Comparison of ENCODE assay signal across 1 cellular context in the genomic region with DNA sequence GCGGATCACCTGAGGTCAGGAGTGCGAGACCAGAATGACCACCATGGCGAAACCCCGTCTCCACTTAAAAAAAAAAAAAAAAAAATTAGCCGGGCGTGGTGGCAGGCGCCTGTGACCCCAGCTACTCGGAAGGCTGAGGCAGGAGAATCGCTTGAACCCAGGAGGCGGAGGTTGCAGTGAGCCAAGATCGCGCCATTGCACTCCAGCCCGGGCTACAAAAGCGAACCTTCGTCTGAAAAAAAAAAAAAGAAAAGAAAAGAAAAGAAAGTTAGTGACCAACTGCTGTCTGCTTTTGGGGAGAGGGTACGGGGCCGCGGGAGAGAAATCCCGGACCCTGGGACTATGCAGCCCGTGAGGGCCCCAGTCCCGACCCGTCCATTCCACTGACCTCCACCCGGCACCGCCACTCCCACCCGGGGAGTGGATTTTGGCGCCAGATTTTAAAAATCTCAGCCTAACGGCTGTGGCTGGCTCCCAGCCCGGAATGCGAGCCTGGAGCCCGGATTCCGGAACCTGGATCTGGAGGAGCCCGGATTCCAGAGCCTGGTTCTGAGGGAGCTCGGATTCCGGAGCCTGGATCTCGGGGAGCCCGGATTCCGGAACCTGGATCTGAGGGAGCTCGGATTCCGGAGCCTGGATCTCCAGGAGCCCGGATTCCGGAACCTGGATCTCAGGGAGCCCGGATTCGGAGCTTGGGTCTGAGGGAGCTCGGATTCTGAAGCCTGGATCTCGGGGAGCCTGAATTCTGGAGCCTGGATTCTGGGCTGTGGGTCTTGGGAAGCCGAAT.
A peak's percentile ranks its signal among the peaks of the same experiment; 100 is the strongest.
TF ChIP-seq lines count a peak whose summit lies in the region.

No MANE protein-coding gene starts in this region.

TF ChIP-seq in HEK293, 187 proteins besides CTCF, POLR2A, EP300 and RAD21 (continued from another document and continues in another):
- TF ChIP-seq ZNF274 (IDR thresholded peaks at IDR 0.05; ENCODE audit: low read length) (no peak), ZNF274 (tag by site-specific recombination; IDR thresholded peaks at IDR 0.05; ENCODE audit: borderline replicate concordance) (no peak), PRDM1 (tag by site-specific recombination; IDR thresholded peaks at IDR 0.05) (no peak), ZNF514 (tag by site-specific recombination; IDR thresholded peaks at IDR 0.05) (no peak), OVOL3 (tag by site-specific recombination; IDR thresholded peaks at IDR 0.05) (peak; percentile 43; the same call in 1 of the 2 replicates), GLI2 (tag by site-specific recombination; IDR thresholded peaks at IDR 0.05; ENCODE audit: borderline replicate concordance, low read depth) (peak; percentile 62; the same call in 1 of the 2 replicates), ZNF324 (tag by site-specific recombination; IDR thresholded peaks at IDR 0.05) (peak; percentile 95), ZNF654 (tag by site-specific recombination; IDR thresholded peaks at IDR 0.05; ENCODE audit: low read depth) (peak; percentile 17; the same call in 1 of the 2 replicates), SCRT1 (tag by site-specific recombination; IDR thresholded peaks at IDR 0.05; ENCODE audit: borderline replicate concordance) (no peak), MZF1 (tag by site-specific recombination; IDR thresholded peaks at IDR 0.05; ENCODE audit: borderline replicate concordance) (no peak), ZNF830 (tag by site-specific recombination; IDR thresholded peaks at IDR 0.05; ENCODE audit: low read depth) (no peak), ZNF169 (tag by site-specific recombination; IDR thresholded peaks at IDR 0.05) (no peak), ZNF133 (tag by site-specific recombination; IDR thresholded peaks at IDR 0.05) (no peak), ZNF555 (tag by site-specific recombination; conservative IDR thresholded peaks at IDR 0.05) (no peak), WT1 (tag by site-specific recombination; IDR thresholded peaks at IDR 0.05) (peak; percentile 54), ZNF776 (tag by site-specific recombination; IDR thresholded peaks at IDR 0.05; ENCODE audit: borderline replicate concordance) (no peak), ZEB2 (tag by site-specific recombination; IDR thresholded peaks at IDR 0.05) (peak; percentile 97), SP7 (tag by site-specific recombination; IDR thresholded peaks at IDR 0.05) (peak; percentile 86), ZNF624 (tag by site-specific recombination; IDR thresholded peaks at IDR 0.05) (no peak), ZNF501 (tag by site-specific recombination; IDR thresholded peaks at IDR 0.05) (peak; percentile 66), ZBTB1 (tag by site-specific recombination; IDR thresholded peaks at IDR 0.05) (no peak), TRIM28 (IDR thresholded peaks at IDR 0.05; ENCODE audit: borderline replicate concordance, low read length) (no peak), ZIC2 (tag by site-specific recombination; IDR thresholded peaks at IDR 0.05) (no peak), HOXD13 (CRISPR knock-in tag; IDR thresholded peaks at IDR 0.05; ENCODE audit: borderline replicate concordance) (no peak), ZNF138 (tag by site-specific recombination; IDR thresholded peaks at IDR 0.05; ENCODE audit: borderline replicate concordance) (no peak), ZNF433 (tag by site-specific recombination; IDR thresholded peaks at IDR 0.05; ENCODE audit: low read depth) (no peak), ZNF549 (tag by site-specific recombination; IDR thresholded peaks at IDR 0.05) (no peak), ZNF48 (tag by site-specific recombination; IDR thresholded peaks at IDR 0.05) (no peak), YY2 (tag by site-specific recombination; IDR thresholded peaks at IDR 0.05) (no peak), ZNF112 (tag by site-specific recombination; IDR thresholded peaks at IDR 0.05) (no peak), ZBTB8A (tag by site-specific recombination; IDR thresholded peaks at IDR 0.05) (peak; percentile 92), ZNF561 (tag by site-specific recombination; IDR thresholded peaks at IDR 0.05; ENCODE audit: borderline replicate concordance) (peak; percentile 87), ZNF2 (tag by site-specific recombination; IDR thresholded peaks at IDR 0.05) (peak; percentile 59; the same call in 1 of the 2 replicates), KLF1 (tag by site-specific recombination; IDR thresholded peaks at IDR 0.05) (peak; percentile 41), SALL2 (tag by site-specific recombination; IDR thresholded peaks at IDR 0.05; ENCODE audit: borderline replicate concordance) (no peak), ZNF600 (tag by site-specific recombination; IDR thresholded peaks at IDR 0.05) (peak; percentile 59), ZNF629 (tag by site-specific recombination; IDR thresholded peaks at IDR 0.05) (peak; percentile 83), HOXC10 (CRISPR knock-in tag; IDR thresholded peaks at IDR 0.05) (no peak), ZNF239 (tag by site-specific recombination; IDR thresholded peaks at IDR 0.05) (no peak), ZNF423 (tag by site-specific recombination; IDR thresholded peaks at IDR 0.05) (no peak), ZBTB20 (tag by site-specific recombination; IDR thresholded peaks at IDR 0.05) (peak; percentile 56), BCL11A (tag by site-specific recombination; IDR thresholded peaks at IDR 0.05; ENCODE audit: low read depth) (0 out of 2 replicates have a peak, but pooled peaks have one; percentile 13), ZSCAN16 (tag by site-specific recombination; IDR thresholded peaks at IDR 0.05) (no peak), ZNF37A (tag by site-specific recombination; IDR thresholded peaks at IDR 0.05) (0 out of 2 replicates have a peak, but pooled peaks have one; percentile 43)
- TF ChIP-seq, protein P1, sequence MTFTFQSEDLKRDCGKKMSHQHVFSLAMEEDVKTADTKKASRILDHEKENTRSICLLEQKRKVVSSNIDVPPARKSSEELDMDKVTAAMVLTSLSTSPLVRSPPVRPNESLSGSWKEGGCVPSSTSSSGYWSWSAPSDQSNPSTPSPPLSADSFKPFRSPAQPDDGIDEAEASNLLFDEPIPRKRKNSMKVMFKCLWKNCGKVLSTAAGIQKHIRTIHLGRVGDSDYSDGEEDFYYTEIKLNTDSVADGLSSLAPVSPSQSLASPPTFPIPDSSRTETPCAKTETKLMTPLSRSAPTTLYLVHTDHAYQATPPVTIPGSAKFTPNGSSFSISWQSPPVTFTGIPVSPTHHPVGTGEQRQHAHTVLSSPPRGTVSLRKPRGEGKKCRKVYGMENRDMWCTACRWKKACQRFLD (tag by site-specific recombination; IDR thresholded peaks at IDR 0.05): no peak
- TF ChIP-seq, protein P2, sequence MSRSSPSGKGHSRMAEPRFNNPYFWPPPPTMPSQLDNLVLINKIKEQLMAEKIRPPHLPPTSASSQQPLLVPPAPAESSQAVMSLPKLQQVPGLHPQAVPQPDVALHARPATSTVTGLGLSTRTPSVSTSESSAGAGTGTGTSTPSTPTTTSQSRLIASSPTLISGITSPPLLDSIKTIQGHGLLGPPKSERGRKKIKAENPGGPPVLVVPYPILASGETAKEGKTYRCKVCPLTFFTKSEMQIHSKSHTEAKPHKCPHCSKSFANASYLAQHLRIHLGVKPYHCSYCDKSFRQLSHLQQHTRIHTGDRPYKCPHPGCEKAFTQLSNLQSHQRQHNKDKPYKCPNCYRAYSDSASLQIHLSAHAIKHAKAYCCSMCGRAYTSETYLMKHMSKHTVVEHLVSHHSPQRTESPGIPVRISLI (tag by site-specific recombination; IDR thresholded peaks at IDR 0.05): peak; percentile 72; the same call in 1 of the 2 replicates
- TF ChIP-seq, protein P3, sequence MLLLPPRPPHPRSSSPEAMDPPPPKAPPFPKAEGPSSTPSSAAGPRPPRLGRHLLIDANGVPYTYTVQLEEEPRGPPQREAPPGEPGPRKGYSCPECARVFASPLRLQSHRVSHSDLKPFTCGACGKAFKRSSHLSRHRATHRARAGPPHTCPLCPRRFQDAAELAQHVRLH (tag by site-specific recombination; IDR thresholded peaks at IDR 0.05): 0 out of 2 replicates have a peak, but pooled peaks have one; percentile 49
- TF ChIP-seq, protein P4, sequence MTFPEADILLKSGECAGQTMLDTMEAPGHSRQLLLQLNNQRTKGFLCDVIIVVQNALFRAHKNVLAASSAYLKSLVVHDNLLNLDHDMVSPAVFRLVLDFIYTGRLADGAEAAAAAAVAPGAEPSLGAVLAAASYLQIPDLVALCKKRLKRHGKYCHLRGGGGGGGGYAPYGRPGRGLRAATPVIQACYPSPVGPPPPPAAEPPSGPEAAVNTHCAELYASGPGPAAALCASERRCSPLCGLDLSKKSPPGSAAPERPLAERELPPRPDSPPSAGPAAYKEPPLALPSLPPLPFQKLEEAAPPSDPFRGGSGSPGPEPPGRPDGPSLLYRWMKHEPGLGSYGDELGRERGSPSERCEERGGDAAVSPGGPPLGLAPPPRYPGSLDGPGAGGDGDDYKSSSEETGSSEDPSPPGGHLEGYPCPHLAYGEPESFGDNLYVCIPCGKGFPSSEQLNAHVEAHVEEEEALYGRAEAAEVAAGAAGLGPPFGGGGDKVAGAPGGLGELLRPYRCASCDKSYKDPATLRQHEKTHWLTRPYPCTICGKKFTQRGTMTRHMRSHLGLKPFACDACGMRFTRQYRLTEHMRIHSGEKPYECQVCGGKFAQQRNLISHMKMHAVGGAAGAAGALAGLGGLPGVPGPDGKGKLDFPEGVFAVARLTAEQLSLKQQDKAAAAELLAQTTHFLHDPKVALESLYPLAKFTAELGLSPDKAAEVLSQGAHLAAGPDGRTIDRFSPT (tag by site-specific recombination; IDR thresholded peaks at IDR 0.05): peak; percentile 70
- TF ChIP-seq, protein P5, sequence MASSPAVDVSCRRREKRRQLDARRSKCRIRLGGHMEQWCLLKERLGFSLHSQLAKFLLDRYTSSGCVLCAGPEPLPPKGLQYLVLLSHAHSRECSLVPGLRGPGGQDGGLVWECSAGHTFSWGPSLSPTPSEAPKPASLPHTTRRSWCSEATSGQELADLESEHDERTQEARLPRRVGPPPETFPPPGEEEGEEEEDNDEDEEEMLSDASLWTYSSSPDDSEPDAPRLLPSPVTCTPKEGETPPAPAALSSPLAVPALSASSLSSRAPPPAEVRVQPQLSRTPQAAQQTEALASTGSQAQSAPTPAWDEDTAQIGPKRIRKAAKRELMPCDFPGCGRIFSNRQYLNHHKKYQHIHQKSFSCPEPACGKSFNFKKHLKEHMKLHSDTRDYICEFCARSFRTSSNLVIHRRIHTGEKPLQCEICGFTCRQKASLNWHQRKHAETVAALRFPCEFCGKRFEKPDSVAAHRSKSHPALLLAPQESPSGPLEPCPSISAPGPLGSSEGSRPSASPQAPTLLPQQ (tag by site-specific recombination; IDR thresholded peaks at IDR 0.05): peak; percentile 59; the same call in 1 of the 2 replicates
- TF ChIP-seq, protein P6, sequence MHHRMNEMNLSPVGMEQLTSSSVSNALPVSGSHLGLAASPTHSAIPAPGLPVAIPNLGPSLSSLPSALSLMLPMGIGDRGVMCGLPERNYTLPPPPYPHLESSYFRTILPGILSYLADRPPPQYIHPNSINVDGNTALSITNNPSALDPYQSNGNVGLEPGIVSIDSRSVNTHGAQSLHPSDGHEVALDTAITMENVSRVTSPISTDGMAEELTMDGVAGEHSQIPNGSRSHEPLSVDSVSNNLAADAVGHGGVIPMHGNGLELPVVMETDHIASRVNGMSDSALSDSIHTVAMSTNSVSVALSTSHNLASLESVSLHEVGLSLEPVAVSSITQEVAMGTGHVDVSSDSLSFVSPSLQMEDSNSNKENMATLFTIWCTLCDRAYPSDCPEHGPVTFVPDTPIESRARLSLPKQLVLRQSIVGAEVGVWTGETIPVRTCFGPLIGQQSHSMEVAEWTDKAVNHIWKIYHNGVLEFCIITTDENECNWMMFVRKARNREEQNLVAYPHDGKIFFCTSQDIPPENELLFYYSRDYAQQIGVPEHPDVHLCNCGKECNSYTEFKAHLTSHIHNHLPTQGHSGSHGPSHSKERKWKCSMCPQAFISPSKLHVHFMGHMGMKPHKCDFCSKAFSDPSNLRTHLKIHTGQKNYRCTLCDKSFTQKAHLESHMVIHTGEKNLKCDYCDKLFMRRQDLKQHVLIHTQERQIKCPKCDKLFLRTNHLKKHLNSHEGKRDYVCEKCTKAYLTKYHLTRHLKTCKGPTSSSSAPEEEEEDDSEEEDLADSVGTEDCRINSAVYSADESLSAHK (tag by site-specific recombination; IDR thresholded peaks at IDR 0.05): peak; percentile 57
- TF ChIP-seq, protein P7, sequence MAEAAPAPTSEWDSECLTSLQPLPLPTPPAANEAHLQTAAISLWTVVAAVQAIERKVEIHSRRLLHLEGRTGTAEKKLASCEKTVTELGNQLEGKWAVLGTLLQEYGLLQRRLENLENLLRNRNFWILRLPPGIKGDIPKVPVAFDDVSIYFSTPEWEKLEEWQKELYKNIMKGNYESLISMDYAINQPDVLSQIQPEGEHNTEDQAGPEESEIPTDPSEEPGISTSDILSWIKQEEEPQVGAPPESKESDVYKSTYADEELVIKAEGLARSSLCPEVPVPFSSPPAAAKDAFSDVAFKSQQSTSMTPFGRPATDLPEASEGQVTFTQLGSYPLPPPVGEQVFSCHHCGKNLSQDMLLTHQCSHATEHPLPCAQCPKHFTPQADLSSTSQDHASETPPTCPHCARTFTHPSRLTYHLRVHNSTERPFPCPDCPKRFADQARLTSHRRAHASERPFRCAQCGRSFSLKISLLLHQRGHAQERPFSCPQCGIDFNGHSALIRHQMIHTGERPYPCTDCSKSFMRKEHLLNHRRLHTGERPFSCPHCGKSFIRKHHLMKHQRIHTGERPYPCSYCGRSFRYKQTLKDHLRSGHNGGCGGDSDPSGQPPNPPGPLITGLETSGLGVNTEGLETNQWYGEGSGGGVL (tag by site-specific recombination; IDR thresholded peaks at IDR 0.05): no peak
- TF ChIP-seq, protein P8, sequence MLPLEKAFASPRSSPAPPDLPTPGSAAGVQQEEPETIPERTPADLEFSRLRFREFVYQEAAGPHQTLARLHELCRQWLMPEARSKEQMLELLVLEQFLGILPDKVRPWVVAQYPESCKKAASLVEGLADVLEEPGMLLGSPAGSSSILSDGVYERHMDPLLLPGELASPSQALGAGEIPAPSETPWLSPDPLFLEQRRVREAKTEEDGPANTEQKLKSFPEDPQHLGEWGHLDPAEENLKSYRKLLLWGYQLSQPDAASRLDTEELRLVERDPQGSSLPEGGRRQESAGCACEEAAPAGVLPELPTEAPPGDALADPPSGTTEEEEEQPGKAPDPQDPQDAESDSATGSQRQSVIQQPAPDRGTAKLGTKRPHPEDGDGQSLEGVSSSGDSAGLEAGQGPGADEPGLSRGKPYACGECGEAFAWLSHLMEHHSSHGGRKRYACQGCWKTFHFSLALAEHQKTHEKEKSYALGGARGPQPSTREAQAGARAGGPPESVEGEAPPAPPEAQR (tag by site-specific recombination; IDR thresholded peaks at IDR 0.05): peak; percentile 52; the same call in 1 of the 2 replicates
- TF ChIP-seq, protein P9, sequence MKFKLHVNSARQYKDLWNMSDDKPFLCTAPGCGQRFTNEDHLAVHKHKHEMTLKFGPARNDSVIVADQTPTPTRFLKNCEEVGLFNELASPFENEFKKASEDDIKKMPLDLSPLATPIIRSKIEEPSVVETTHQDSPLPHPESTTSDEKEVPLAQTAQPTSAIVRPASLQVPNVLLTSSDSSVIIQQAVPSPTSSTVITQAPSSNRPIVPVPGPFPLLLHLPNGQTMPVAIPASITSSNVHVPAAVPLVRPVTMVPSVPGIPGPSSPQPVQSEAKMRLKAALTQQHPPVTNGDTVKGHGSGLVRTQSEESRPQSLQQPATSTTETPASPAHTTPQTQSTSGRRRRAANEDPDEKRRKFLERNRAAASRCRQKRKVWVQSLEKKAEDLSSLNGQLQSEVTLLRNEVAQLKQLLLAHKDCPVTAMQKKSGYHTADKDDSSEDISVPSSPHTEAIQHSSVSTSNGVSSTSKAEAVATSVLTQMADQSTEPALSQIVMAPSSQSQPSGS (tag by site-specific recombination; IDR thresholded peaks at IDR 0.05; ENCODE audit: low read depth): 0 out of 2 replicates have a peak, but pooled peaks have one; percentile 13
